ENCODE assay signal across 8 cellular contexts in the genomic region with DNA sequence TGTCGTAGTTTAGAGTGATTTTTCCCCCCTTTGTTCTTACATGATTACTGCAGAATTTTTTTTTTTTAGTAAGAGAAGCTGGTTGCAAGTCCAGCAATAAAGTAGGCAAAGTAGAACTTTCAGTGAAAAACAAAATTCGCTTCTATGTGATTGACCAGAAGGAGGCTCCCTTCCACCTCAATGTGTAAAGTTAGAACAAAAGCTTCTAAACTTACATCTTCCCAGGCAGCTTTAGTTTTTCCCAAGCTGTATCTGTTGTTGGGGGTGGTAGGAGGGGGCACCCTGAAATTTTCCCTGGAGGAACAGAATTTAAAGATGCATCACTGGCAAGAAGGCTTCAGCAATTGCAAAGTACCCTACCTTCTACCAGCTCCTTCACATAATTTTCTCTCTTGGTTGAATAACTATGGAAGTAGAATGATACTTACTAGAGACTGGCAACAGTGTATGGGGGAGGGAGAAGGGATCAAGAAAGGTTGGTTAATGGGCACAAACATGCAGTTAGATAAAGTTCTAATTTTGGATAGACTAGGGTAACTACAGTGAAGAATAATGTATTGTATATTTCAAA.
DNase-seq lines count a peak whose midpoint lies in the region; ATAC-seq and TF ChIP-seq lines count a peak whose summit lies in the region.
"Had no signal": no experiment of that assay in that cellular context is flagged by ENCODE, and none has a peak within 500 bp of the region (broad histone marks: within the 10 kb centered on the region; RNA-seq: fewer than 3 reads in every experiment).

No MANE protein-coding gene starts in this region.

- no peaks in the 10 kb centered on the region for H3K4me1 ChIP-seq in OCI-LY7 (ENCODE audit: insufficient read depth, low read length, poor library complexity, severe bottlenecking)

- in situ Hi-C loops in GM13976 (cut with MboI; ENCODE audit: low sequenced_read_pairs, unreplicated experiment) = no loop called here

- DNase-seq in GM13976 (ENCODE audit: low spot score) (no peak), OCI-LY7 (ENCODE audit: low spot score) (no peak), fibroblast of villous mesenchyme (ENCODE audit: low read depth) (peak; percentile 51), retinal pigment epithelial cell (ENCODE audit: low read depth) (peak; percentile 19), cortex of kidney (lab: John Stamatoyannopoulos, UW) (no peak), activated T-cell treated with anti-CD3 and anti-CD28 coated beads for 4 hours (no peak)

- H3K9me2 ChIP-seq in OCI-LY7 (ENCODE audit: insufficient read depth, low read length) = no peaks in the 10 kb centered on the region

- ATAC-seq in GM21528 (IDR thresholded peaks at IDR 0.05; ENCODE audit: low FRiP score, unreplicated experiment) = no peak
- ATAC-seq: K562 had no signal

- intact Hi-C loops in OCI-LY7 (cut with micrococcal nuclease; ENCODE audit: unreplicated experiment) = no loop called here

- H3K9me3 ChIP-seq in OCI-LY7 (ENCODE audit: low read length) = no peaks in the 10 kb centered on the region

- BruUV-seq in OCI-LY7 (replicated peaks; lab: Mats Ljungman, UMichigan) = no TSS peak

- H3K4me2 ChIP-seq in OCI-LY7 (ENCODE audit: low read length) = no peak overlapping the region

- H2AFZ ChIP-seq in OCI-LY7 (ENCODE audit: low read length) = no peak overlapping the region

- H3K4me3 ChIP-seq in OCI-LY7 (ENCODE audit: low read depth, low read length, poor library complexity, severe bottlenecking) (no peak overlapping the region), fibroblast of villous mesenchyme (ENCODE audit: low read depth, low read length) (no peak overlapping the region), retinal pigment epithelial cell (ENCODE audit: low read length) (no peak overlapping the region)
- H3K4me3 ChIP-seq: K562 had no signal

- TF ChIP-seq CTCF in GM13976 (IDR thresholded peaks at IDR 0.05; ENCODE audit: borderline replicate concordance, control extremely low read depth, extremely low read depth, insufficient read depth, missing control alignments) (peak; percentile 8), OCI-LY7 (conservative IDR thresholded peaks at IDR 0.05; ENCODE audit: low read length) (peak; percentile 63), fibroblast of villous mesenchyme (IDR thresholded peaks at IDR 0.05; ENCODE audit: insufficient read depth, low read depth, low read length) (peak; percentile 65), retinal pigment epithelial cell (conservative IDR thresholded peaks at IDR 0.05; ENCODE audit: low read depth, low read length) (peak; percentile 70)

- POLR2A ChIA-PET in OCI-LY7 (lab: Charles Lee) = interaction anchor here (0.6 to 1.1 kb wide), 3 partner anchors 12 to 1383 kb away, joined by 3 read pairs; no protein-coding TSS in a partner anchor

- CTCF ChIA-PET in OCI-LY7 (lab: Charles Lee; ENCODE audit: unreplicated experiment) = interaction anchor here (0.9 kb wide), 1 partner anchor 142 kb away, joined by 3 read pairs; no protein-coding TSS in a partner anchor

- no peak overlapping the region for H3K27ac ChIP-seq in OCI-LY7 (ENCODE audit: low read depth, low read length, poor library complexity, severe bottlenecking)

- no peaks in the 10 kb centered on the region for H4K20me1 ChIP-seq in OCI-LY7 (ENCODE audit: insufficient read depth, low read length)

- no peaks in the 10 kb centered on the region for H3K36me3 ChIP-seq in OCI-LY7 (ENCODE audit: insufficient read depth, low read length)

- H3K79me2 ChIP-seq in OCI-LY7 (ENCODE audit: insufficient read depth, low read depth, low read length) = no peaks in the 10 kb centered on the region

Comparison
In these comparisons a context has a peak if more than half of its experiments do, and no peak if none do; other contexts are left out.
1. DNase-seq: peak in fibroblast of villous mesenchyme (single experiment) and retinal pigment epithelial cell (single experiment); none in GM13976 (single experiment), OCI-LY7 (single experiment), cortex of kidney (single experiment) and activated T-cell treated with anti-CD3 and anti-CD28 coated beads for 4 hours (single experiment).
2. CTCF ChIP-seq: peak in every context shown above with its lines; median percentile 70 in retinal pigment epithelial cell; 65 in fibroblast of villous mesenchyme; 63 in OCI-LY7; 8 in GM13976.